In the genomic region with DNA sequence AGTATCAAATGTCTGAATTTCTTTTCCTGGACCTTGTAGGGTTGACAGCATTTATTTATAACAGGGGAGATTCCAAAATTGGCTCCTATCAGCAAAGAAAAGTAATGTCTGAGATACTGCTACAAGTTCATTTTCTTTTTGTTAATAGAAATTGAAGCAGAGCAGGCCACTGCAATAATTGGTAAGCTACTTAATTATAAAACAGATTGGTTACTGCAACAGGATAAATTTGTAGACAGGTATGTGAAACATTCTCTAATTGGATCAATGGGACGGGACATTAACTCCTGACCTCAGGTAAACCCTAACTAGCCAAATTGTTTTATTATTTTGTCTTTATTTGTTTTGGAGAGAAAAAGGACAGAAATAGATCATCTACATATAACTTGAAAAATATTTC, we compare ENCODE assay signal across 17 cellular contexts.
"Had no signal": no experiment of that assay in that cellular context is flagged by ENCODE, and none has a peak within 500 bp of the region (broad histone marks: within the 10 kb centered on the region; RNA-seq: fewer than 3 reads in every experiment).

No MANE protein-coding gene starts in this region.

- H3K27ac Mint-ChIP-seq: naive thymus-derived CD8-positive, alpha-beta T cell; stimulated activated memory B cell treated with anti-CD40 and anti-IgM and Interleukin-4, amounts not matched to agents 10 μg/mL and 1 μg/mL and 100 μg/mL, for 72 hours; type B pancreatic cell had no signal

- H3K9me3 Mint-ChIP-seq: naive thymus-derived CD8-positive, alpha-beta T cell; stimulated activated memory B cell treated with anti-CD40 and anti-IgM and Interleukin-4, amounts not matched to agents 10 μg/mL and 1 μg/mL and 100 μg/mL, for 72 hours; type B pancreatic cell had no signal

- H3K27me3 ChIP-seq: dorsolateral prefrontal cortex, ovary, testis, tibial artery had no signal

- H3K36me3 Mint-ChIP-seq: naive thymus-derived CD8-positive, alpha-beta T cell; stimulated activated memory B cell treated with anti-CD40 and anti-IgM and Interleukin-4, amounts not matched to agents 10 μg/mL and 1 μg/mL and 100 μg/mL, for 72 hours; type B pancreatic cell had no signal

- H3K27ac ChIP-seq: dorsolateral prefrontal cortex, lower lobe of right lung, ovary, testis, tibial artery had no signal

- H3K4me3 Mint-ChIP-seq: naive thymus-derived CD8-positive, alpha-beta T cell; stimulated activated memory B cell treated with anti-CD40 and anti-IgM and Interleukin-4, amounts not matched to agents 10 μg/mL and 1 μg/mL and 100 μg/mL, for 72 hours; type B pancreatic cell had no signal

- H3K4me1 ChIP-seq: lower lobe of right lung, testis had no signal

- ATAC-seq: left cardiac atrium; left ventricle myocardium superior; lower lobe of right lung; naive thymus-derived CD8-positive, alpha-beta T cell; sciatic nerve; stimulated activated memory B cell treated with anti-CD40 and anti-IgM and Interleukin-4, amounts not matched to agents 10 μg/mL and 1 μg/mL and 100 μg/mL, for 72 hours; stimulated activated naive CD8-positive, alpha-beta T cell treated with anti-CD3 and anti-CD28 coated beads, Interleukin-15, Interleukin-2, amounts not matched to agents 100 U/mL and 50 U/mL, for 24 hours had no signal

- DNase-seq: effector CD4-positive, alpha-beta T cell; left cardiac atrium; left ventricle myocardium superior; lower lobe of right lung; naive thymus-derived CD8-positive, alpha-beta T cell; occipital lobe; ovary; posterior cingulate gyrus; stimulated activated CD4-positive, alpha-beta T cell treated with anti-CD3 and anti-CD28 coated beads, Interleukin-4, amount 100 ng/mL, for 4 hours; stimulated activated naive CD8-positive, alpha-beta T cell treated with anti-CD3 and anti-CD28 coated beads, Interleukin-15, Interleukin-2, amounts not matched to agents 100 U/mL and 50 U/mL, for 24 hours; substantia nigra; testis had no signal

- H3K9me3 ChIP-seq: lower lobe of right lung, ovary, testis, tibial artery had no signal

- H3K4me3 ChIP-seq: dorsolateral prefrontal cortex, lower lobe of right lung, ovary, testis, tibial artery had no signal

- H3K36me3 ChIP-seq: lower lobe of right lung, ovary, tibial artery had no signal

- H3K27me3 Mint-ChIP-seq: naive thymus-derived CD8-positive, alpha-beta T cell; type B pancreatic cell had no signal
